Comparison of ENCODE assay signal across 1 cellular context in genomic region chr17:67366193-67367157, GRCh38.
TF ChIP-seq lines count a peak whose summit lies in the region.

Gene PSMD12, minus strand, starts transcription at chr17:67366577. Its CDS starts 58 bp downstream, at chr17:67366519.

TF ChIP-seq in K562, 482 proteins besides CTCF, POLR2A, EP300 and RAD21 (continued from another document and continues in another):
- TF ChIP-seq, protein P1, sequence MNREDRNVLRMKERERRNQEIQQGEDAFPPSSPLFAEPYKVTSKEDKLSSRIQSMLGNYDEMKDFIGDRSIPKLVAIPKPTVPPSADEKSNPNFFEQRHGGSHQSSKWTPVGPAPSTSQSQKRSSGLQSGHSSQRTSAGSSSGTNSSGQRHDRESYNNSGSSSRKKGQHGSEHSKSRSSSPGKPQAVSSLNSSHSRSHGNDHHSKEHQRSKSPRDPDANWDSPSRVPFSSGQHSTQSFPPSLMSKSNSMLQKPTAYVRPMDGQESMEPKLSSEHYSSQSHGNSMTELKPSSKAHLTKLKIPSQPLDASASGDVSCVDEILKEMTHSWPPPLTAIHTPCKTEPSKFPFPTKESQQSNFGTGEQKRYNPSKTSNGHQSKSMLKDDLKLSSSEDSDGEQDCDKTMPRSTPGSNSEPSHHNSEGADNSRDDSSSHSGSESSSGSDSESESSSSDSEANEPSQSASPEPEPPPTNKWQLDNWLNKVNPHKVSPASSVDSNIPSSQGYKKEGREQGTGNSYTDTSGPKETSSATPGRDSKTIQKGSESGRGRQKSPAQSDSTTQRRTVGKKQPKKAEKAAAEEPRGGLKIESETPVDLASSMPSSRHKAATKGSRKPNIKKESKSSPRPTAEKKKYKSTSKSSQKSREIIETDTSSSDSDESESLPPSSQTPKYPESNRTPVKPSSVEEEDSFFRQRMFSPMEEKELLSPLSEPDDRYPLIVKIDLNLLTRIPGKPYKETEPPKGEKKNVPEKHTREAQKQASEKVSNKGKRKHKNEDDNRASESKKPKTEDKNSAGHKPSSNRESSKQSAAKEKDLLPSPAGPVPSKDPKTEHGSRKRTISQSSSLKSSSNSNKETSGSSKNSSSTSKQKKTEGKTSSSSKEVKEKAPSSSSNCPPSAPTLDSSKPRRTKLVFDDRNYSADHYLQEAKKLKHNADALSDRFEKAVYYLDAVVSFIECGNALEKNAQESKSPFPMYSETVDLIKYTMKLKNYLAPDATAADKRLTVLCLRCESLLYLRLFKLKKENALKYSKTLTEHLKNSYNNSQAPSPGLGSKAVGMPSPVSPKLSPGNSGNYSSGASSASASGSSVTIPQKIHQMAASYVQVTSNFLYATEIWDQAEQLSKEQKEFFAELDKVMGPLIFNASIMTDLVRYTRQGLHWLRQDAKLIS (CRISPR knock-in tag; IDR thresholded peaks at IDR 0.05), result no peak; the same call in 1 of the 2 replicates
- TF ChIP-seq EWSR1 (IDR thresholded peaks at IDR 0.05; ENCODE audit: borderline replicate concordance, low read depth, partially characterized antibody), result no peak
- TF ChIP-seq SOX6 (IDR thresholded peaks at IDR 0.05), result no peak
- TF ChIP-seq E2F3 (CRISPR knock-in tag; IDR thresholded peaks at IDR 0.05), result peak; percentile 66; the same call in 1 of the 2 replicates
- no peak for TF ChIP-seq TCF7 (IDR thresholded peaks at IDR 0.05; ENCODE audit: borderline replicate concordance)
- TF ChIP-seq ZNF133 (CRISPR knock-in tag; IDR thresholded peaks at IDR 0.05), result no peak
- TF ChIP-seq PHF8 (IDR thresholded peaks at IDR 0.05; ENCODE audit: borderline replicate concordance, low read length), result peak; percentile 97
- TF ChIP-seq SNRNP70 (optimal IDR thresholded peaks at IDR 0.05; ENCODE audit: low read depth, low read length), result no peak
- TF ChIP-seq, protein P2, sequence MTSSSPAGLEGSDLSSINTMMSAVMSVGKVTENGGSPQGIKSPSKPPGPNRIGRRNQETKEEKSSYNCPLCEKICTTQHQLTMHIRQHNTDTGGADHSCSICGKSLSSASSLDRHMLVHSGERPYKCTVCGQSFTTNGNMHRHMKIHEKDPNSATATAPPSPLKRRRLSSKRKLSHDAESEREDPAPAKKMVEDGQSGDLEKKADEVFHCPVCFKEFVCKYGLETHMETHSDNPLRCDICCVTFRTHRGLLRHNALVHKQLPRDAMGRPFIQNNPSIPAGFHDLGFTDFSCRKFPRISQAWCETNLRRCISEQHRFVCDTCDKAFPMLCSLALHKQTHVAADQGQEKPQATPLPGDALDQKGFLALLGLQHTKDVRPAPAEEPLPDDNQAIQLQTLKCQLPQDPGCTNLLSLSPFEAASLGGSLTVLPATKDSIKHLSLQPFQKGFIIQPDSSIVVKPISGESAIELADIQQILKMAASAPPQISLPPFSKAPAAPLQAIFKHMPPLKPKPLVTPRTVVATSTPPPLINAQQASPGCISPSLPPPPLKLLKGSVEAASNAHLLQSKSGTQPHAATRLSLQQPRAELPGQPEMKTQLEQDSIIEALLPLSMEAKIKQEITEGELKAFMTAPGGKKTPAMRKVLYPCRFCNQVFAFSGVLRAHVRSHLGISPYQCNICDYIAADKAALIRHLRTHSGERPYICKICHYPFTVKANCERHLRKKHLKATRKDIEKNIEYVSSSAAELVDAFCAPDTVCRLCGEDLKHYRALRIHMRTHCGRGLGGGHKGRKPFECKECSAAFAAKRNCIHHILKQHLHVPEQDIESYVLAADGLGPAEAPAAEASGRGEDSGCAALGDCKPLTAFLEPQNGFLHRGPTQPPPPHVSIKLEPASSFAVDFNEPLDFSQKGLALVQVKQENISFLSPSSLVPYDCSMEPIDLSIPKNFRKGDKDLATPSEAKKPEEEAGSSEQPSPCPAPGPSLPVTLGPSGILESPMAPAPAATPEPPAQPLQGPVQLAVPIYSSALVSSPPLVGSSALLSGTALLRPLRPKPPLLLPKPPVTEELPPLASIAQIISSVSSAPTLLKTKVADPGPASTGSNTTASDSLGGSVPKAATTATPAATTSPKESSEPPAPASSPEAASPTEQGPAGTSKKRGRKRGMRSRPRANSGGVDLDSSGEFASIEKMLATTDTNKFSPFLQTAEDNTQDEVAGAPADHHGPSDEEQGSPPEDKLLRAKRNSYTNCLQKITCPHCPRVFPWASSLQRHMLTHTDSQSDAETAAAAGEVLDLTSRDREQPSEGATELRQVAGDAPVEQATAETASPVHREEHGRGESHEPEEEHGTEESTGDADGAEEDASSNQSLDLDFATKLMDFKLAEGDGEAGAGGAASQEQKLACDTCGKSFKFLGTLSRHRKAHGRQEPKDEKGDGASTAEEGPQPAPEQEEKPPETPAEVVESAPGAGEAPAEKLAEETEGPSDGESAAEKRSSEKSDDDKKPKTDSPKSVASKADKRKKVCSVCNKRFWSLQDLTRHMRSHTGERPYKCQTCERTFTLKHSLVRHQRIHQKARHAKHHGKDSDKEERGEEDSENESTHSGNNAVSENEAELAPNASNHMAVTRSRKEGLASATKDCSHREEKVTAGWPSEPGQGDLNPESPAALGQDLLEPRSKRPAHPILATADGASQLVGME (CRISPR knock-in tag; IDR thresholded peaks at IDR 0.05), result no peak
- TF ChIP-seq ZNF354B (CRISPR knock-in tag; IDR thresholded peaks at IDR 0.05), result no peak
- TF ChIP-seq ZNF507 (tag; conservative IDR thresholded peaks at IDR 0.05), result no peak
- TF ChIP-seq CAMTA2 (CRISPR knock-in tag; conservative IDR thresholded peaks at IDR 0.05), result no peak
- TF ChIP-seq PPARD (CRISPR knock-in tag; IDR thresholded peaks at IDR 0.05), result no peak
- no peak for TF ChIP-seq TFAM (CRISPR knock-in tag; conservative IDR thresholded peaks at IDR 0.05)
- TF ChIP-seq PCBP1 (IDR thresholded peaks at IDR 0.05; ENCODE audit: low read depth, low read length, poor library complexity, severe bottlenecking), result peak; percentile 72
- TF ChIP-seq HNRNPL (IDR thresholded peaks at IDR 0.05; ENCODE audit: low read depth, low read length), result peak; percentile 86; the same call in 1 of the 2 replicates
- TF ChIP-seq PHTF2 (CRISPR knock-in tag; IDR thresholded peaks at IDR 0.05), result no peak
- no peak for TF ChIP-seq MYNN (IDR thresholded peaks at IDR 0.05)
- TF ChIP-seq MYNN (CRISPR knock-in tag; IDR thresholded peaks at IDR 0.05), result no peak
- TF ChIP-seq, protein P3, sequence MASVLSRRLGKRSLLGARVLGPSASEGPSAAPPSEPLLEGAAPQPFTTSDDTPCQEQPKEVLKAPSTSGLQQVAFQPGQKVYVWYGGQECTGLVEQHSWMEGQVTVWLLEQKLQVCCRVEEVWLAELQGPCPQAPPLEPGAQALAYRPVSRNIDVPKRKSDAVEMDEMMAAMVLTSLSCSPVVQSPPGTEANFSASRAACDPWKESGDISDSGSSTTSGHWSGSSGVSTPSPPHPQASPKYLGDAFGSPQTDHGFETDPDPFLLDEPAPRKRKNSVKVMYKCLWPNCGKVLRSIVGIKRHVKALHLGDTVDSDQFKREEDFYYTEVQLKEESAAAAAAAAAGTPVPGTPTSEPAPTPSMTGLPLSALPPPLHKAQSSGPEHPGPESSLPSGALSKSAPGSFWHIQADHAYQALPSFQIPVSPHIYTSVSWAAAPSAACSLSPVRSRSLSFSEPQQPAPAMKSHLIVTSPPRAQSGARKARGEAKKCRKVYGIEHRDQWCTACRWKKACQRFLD (CRISPR knock-in tag; IDR thresholded peaks at IDR 0.05), result no peak
- TF ChIP-seq JUN (IDR thresholded peaks at IDR 0.05; ENCODE audit: borderline replicate concordance, low read depth, low read length), result no peak; the same call in 1 of the 2 replicates
- no peak; the same call in 1 of the 2 replicates for TF ChIP-seq JUN (CRISPR knock-in tag; IDR thresholded peaks at IDR 0.05; ENCODE audit: borderline replicate concordance)
- no peak for TF ChIP-seq ZNF699 (CRISPR knock-in tag; IDR thresholded peaks at IDR 0.05; ENCODE audit: insufficient replicate concordance)
- no peak for TF ChIP-seq ZNF76 (CRISPR knock-in tag; IDR thresholded peaks at IDR 0.05; ENCODE audit: borderline replicate concordance)
- TF ChIP-seq FOXJ2 (tag; IDR thresholded peaks at IDR 0.05), result no peak
- TF ChIP-seq HDAC6 (IDR thresholded peaks at IDR 0.05; ENCODE audit: low read depth, low read length), result no peak
- no peak for TF ChIP-seq CBX8 (IDR thresholded peaks at IDR 0.05; ENCODE audit: borderline replicate concordance, extremely low read depth, low read depth, low read length, poor library complexity, severe bottlenecking)
- TF ChIP-seq SMARCA4 (IDR thresholded peaks at IDR 0.05), result no peak
- TF ChIP-seq NFYB (IDR thresholded peaks at IDR 0.05; ENCODE audit: extremely low read depth, insufficient read length), result no peak
- TF ChIP-seq YY1 (IDR thresholded peaks at IDR 0.05; ENCODE audit: borderline replicate concordance in 1 of 3, control insufficient read depth in 1 of 3, extremely low read depth in 1 of 3, insufficient read depth in 3 of 3, insufficient read length in 1 of 3, insufficient replicate concordance in 2 of 3, low read depth in 1 of 3, low read length in 2 of 3), result peak; percentile 58 to 91 (median 88)
- no peak for TF ChIP-seq ZNF449 (CRISPR knock-in tag; IDR thresholded peaks at IDR 0.05)
- TF ChIP-seq KDM5B (IDR thresholded peaks at IDR 0.05; ENCODE audit: insufficient replicate concordance, low read depth, low read length), result peak; percentile 84
- peak; percentile 99 for TF ChIP-seq POLR2G (IDR thresholded peaks at IDR 0.05; ENCODE audit: low read depth, low read length)
- TF ChIP-seq CTBP1 (IDR thresholded peaks at IDR 0.05; ENCODE audit: borderline replicate concordance), result peak; percentile 71; the same call in 1 of the 2 replicates
- no peak for TF ChIP-seq SRSF7 (optimal IDR thresholded peaks at IDR 0.05; ENCODE audit: low read depth, low read length)
- TF ChIP-seq, protein P4, sequence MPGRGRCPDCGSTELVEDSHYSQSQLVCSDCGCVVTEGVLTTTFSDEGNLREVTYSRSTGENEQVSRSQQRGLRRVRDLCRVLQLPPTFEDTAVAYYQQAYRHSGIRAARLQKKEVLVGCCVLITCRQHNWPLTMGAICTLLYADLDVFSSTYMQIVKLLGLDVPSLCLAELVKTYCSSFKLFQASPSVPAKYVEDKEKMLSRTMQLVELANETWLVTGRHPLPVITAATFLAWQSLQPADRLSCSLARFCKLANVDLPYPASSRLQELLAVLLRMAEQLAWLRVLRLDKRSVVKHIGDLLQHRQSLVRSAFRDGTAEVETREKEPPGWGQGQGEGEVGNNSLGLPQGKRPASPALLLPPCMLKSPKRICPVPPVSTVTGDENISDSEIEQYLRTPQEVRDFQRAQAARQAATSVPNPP (IDR thresholded peaks at IDR 0.05; ENCODE audit: borderline replicate concordance, insufficient read depth, insufficient read length), result no peak
- peak; percentile 14; the same call in 1 of the 2 replicates for TF ChIP-seq CREB1 (IDR thresholded peaks at IDR 0.05)
- peak; percentile 68 for TF ChIP-seq CREB1 (CRISPR knock-in tag; IDR thresholded peaks at IDR 0.05)
- TF ChIP-seq, protein P5, sequence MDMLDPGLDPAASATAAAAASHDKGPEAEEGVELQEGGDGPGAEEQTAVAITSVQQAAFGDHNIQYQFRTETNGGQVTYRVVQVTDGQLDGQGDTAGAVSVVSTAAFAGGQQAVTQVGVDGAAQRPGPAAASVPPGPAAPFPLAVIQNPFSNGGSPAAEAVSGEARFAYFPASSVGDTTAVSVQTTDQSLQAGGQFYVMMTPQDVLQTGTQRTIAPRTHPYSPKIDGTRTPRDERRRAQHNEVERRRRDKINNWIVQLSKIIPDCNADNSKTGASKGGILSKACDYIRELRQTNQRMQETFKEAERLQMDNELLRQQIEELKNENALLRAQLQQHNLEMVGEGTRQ (CRISPR knock-in tag; IDR thresholded peaks at IDR 0.05), result no peak
- peak; percentile 93 for TF ChIP-seq EP400 (IDR thresholded peaks at IDR 0.05)
- no peak for TF ChIP-seq CHD4 (IDR thresholded peaks at IDR 0.05; ENCODE audit: insufficient read depth, insufficient replicate concordance, low read depth, low read length, poor library complexity, severe bottlenecking)
- TF ChIP-seq SIX5 (IDR thresholded peaks at IDR 0.05; ENCODE audit: borderline replicate concordance in 1 of 2, insufficient read depth in 1 of 2, low read depth in 1 of 2, low read length in 2 of 2), result 0 out of 4 replicates have a peak, but pooled peaks of 1 of the 2 experiments have one; percentile 14
- peak; percentile 78 for TF ChIP-seq RB1 (IDR thresholded peaks at IDR 0.05; ENCODE audit: low read depth)
- no peak for TF ChIP-seq ZBTB17 (CRISPR knock-in tag; IDR thresholded peaks at IDR 0.05)
- no peak for TF ChIP-seq TCF15 (CRISPR knock-in tag; IDR thresholded peaks at IDR 0.05)
- no peak for TF ChIP-seq SRSF3 (IDR thresholded peaks at IDR 0.05; ENCODE audit: insufficient read depth, low read length)
- TF ChIP-seq, protein P6, sequence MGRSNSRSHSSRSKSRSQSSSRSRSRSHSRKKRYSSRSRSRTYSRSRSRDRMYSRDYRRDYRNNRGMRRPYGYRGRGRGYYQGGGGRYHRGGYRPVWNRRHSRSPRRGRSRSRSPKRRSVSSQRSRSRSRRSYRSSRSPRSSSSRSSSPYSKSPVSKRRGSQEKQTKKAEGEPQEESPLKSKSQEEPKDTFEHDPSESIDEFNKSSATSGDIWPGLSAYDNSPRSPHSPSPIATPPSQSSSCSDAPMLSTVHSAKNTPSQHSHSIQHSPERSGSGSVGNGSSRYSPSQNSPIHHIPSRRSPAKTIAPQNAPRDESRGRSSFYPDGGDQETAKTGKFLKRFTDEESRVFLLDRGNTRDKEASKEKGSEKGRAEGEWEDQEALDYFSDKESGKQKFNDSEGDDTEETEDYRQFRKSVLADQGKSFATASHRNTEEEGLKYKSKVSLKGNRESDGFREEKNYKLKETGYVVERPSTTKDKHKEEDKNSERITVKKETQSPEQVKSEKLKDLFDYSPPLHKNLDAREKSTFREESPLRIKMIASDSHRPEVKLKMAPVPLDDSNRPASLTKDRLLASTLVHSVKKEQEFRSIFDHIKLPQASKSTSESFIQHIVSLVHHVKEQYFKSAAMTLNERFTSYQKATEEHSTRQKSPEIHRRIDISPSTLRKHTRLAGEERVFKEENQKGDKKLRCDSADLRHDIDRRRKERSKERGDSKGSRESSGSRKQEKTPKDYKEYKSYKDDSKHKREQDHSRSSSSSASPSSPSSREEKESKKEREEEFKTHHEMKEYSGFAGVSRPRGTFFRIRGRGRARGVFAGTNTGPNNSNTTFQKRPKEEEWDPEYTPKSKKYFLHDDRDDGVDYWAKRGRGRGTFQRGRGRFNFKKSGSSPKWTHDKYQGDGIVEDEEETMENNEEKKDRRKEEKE (IDR thresholded peaks at IDR 0.05; ENCODE audit: borderline replicate concordance in 1 of 2, control insufficient read depth in 1 of 2, low read depth in 2 of 2, low read length in 1 of 2), result no peak
- TF ChIP-seq ZNF584 (CRISPR knock-in tag; IDR thresholded peaks at IDR 0.05; ENCODE audit: low read depth), result no peak
